In the genomic region with DNA sequence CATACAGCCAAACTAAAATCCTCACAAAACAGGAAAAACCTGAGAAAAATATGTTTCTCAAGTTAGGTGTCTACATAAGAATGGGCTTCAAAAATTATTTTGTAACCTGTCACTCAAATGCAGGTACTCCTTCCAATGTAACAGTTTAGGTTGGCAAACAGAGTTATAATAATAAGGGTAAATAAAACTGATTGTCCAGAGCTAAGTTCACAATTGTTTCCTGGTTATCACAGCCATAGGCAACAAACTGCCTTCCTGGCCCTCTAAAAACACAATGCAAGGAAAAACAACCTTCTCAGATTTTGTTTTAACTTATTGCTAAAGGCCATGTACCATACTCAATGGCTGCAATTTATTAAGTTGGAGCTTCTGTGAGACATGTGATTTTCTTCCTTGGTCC, we compare ENCODE assay signal across 10 cellular contexts.
"Had no signal": no experiment of that assay in that cellular context is flagged by ENCODE, and none has a peak within 500 bp of the region (broad histone marks: within the 10 kb centered on the region; RNA-seq: fewer than 3 reads in every experiment).

No MANE protein-coding gene starts in this region.

- ATAC-seq: HCT116, K562 had no signal

- FAIRE-seq: K562 had no signal

- H3K4me3 ChIP-seq: GM23248, HAP-1, K562 had no signal

- H3K36me3 ChIP-seq: HAP-1 had no signal

- H3K27ac ChIP-seq: GM23248, HL-60 had no signal

- DNase-seq: GM23248, GOT3, H7, HFFc6, IMR-90, KG1 had no signal

- H2AFZ ChIP-seq: GM23248 had no signal

- H3K9me3 ChIP-seq: HAP-1 had no signal

- H3K9ac ChIP-seq: GM23248 had no signal

- H3K4me1 ChIP-seq: HAP-1 had no signal
